In the genomic region with DNA sequence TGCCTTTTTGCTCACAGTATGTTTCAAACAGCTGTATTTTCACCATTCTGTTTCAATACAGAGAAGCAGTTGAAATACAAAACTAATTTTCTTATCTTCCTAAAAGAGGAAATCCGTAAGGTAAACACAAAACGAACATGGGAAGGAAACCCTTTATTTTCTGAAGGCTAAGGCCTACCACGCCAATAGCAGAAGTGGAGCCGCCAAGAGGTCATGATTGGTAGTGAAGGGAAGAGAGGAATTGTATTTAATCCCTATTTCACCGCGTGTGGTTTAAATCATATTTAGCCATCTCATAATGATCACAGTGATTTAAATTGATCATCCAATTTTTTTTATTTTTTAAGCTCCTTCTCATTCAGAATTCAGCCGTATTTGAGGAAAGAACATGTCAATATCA, we compare ENCODE assay signal across 12 cellular contexts.
DNase-seq lines count a peak whose midpoint lies in the region; FAIRE-seq and TF ChIP-seq lines count a peak whose summit lies in the region.
"Had no signal": no experiment of that assay in that cellular context is flagged by ENCODE, and none has a peak within 500 bp of the region (broad histone marks: within the 10 kb centered on the region; RNA-seq: fewer than 3 reads in every experiment).

No MANE protein-coding gene starts in this region.

- no TSS peak for BruUV-seq in endothelial cell of umbilical vein (replicated peaks; lab: Mats Ljungman, UMichigan)

- H3K4me3 ChIP-seq in endothelial cell of umbilical vein (replicated peaks in 1 of 3; ENCODE audit: insufficient read depth in 1 of 3, low read depth in 1 of 3, low read length in 3 of 3) (no peak overlapping the region), spleen (no peak overlapping the region)
- H3K4me3 ChIP-seq: ovary had no signal

- no peaks in the 10 kb centered on the region for H3K36me3 ChIP-seq in endothelial cell of umbilical vein (ENCODE audit: control insufficient read depth in 2 of 2, extremely low read depth in 1 of 2, insufficient read depth in 2 of 2, low read length in 2 of 2)
- no peaks in the 10 kb centered on the region for H3K36me3 ChIP-seq in spleen
- H3K36me3 ChIP-seq: ovary had no signal

- H3K9ac ChIP-seq in endothelial cell of umbilical vein (replicated peaks; ENCODE audit: extremely low read depth, insufficient read depth, low read length): no peak overlapping the region

- no peak overlapping the region for H2AFZ ChIP-seq in endothelial cell of umbilical vein (ENCODE audit: low read depth, low read length)

- CTCF ChIA-PET in endothelial cell of umbilical vein (lab: Charles Lee): interaction anchor here (0.9 to 4.1 kb wide), 4 partner anchors 19 to 773 kb away, joined by 3 to 21 read pairs (median 6); no protein-coding TSS in a partner anchor

- H4K20me1 ChIP-seq in endothelial cell of umbilical vein (replicated peaks; ENCODE audit: control insufficient read depth, extremely low read depth, insufficient read depth, low read length): no peaks in the 10 kb centered on the region

- POLR2A ChIA-PET in endothelial cell of umbilical vein (lab: Charles Lee): no interaction called here

- H3K27me3 ChIP-seq in endothelial cell of umbilical vein (ENCODE audit: control insufficient read depth in 2 of 2, insufficient read depth in 2 of 2, low read length in 2 of 2) (peaks cover 3 to 12% of the 10 kb centered on the region in 2 experiments), spleen (replicated peaks in 1 of 7) (no peaks in the 10 kb centered on the region)
- H3K27me3 ChIP-seq: ovary had no signal

- WGBS in spleen, 5 donors: 40 to 51% (median 48%) methylated on average over 7 of the region's 7 CpGs

- H3K9me3 ChIP-seq in endothelial cell of umbilical vein (replicated peaks; ENCODE audit: control insufficient read depth, insufficient read depth, low read length) (no peaks in the 10 kb centered on the region), spleen (no peaks in the 10 kb centered on the region)
- H3K9me3 ChIP-seq: ovary had no signal

- H3K27ac ChIP-seq in endothelial cell of umbilical vein (ENCODE audit: insufficient read depth, low read depth, low read length) (no peak overlapping the region), spleen (no peak overlapping the region)
- H3K27ac ChIP-seq: ovary had no signal

- H3K4me1 ChIP-seq in endothelial cell of umbilical vein (ENCODE audit: control insufficient read depth, extremely low read depth, insufficient read depth, low read length): no peaks in the 10 kb centered on the region
- no peaks in the 10 kb centered on the region for H3K4me1 ChIP-seq in spleen

- peak; percentile 76 for FAIRE-seq in endothelial cell of umbilical vein (lab: Jason Lieb, UNC)

- DNase-seq in NCI-H82 (lab: John Stamatoyannopoulos, UW): peak; percentile 51
- DNase-seq in NCI-H82 treated with DMSO at 0.1 percent for 48 hours (lab: John Stamatoyannopoulos, UW; ENCODE audit: unreplicated experiment): no peak
- peak; percentile 69 for DNase-seq in NCI-H2171 treated with DMSO at 0.1 percent for 48 hours (lab: John Stamatoyannopoulos, UW)
- peak; percentile 10 for DNase-seq in endothelial cell of umbilical vein (ENCODE audit: low read depth, low spot score)
- DNase-seq in spleen: no peak
- DNase-seq in CD1c-positive myeloid dendritic cell (ENCODE audit: extremely low spot score): no peak
- no peak for DNase-seq in GM19238 (ENCODE audit: insufficient read length, low spot score)
- no peak for DNase-seq in superior temporal gyrus (ENCODE audit: extremely low spot score)
- DNase-seq: activated naive CD8-positive, alpha-beta T cell treated with anti-CD3 and anti-CD28 coated beads, Interleukin-2, amount 50 U/mL, for 24 hours; CD4-positive, CD25-positive, alpha-beta regulatory T cell; NCI-H2029; ovary had no signal

- no peaks in the 10 kb centered on the region for H3K79me2 ChIP-seq in endothelial cell of umbilical vein (ENCODE audit: control insufficient read depth, insufficient read depth, low read length)

- H3K4me2 ChIP-seq in endothelial cell of umbilical vein (ENCODE audit: insufficient read depth, low read length): no peak overlapping the region

- H3K9me1 ChIP-seq in endothelial cell of umbilical vein (replicated peaks; ENCODE audit: control insufficient read depth, extremely low read depth, insufficient read depth, low read length): no peaks in the 10 kb centered on the region

- TF ChIP-seq CTCF in endothelial cell of umbilical vein (IDR thresholded peaks at IDR 0.05; ENCODE audit: extremely low read depth in 1 of 2, insufficient read depth in 1 of 2, low read depth in 1 of 2, low read length in 2 of 2): peak; percentile 23 to 41
- TF ChIP-seq CTCF in spleen (IDR thresholded peaks at IDR 0.05 in 8 of 11, conservative IDR thresholded peaks at IDR 0.05 in 3 of 11): peak in 6 of 11 experiments; percentile 15 to 37 (median 24)

- TF ChIP-seq POLR2A in endothelial cell of umbilical vein (IDR thresholded peaks at IDR 0.05; ENCODE audit: low read depth, low read length) (no peak), spleen (IDR thresholded peaks at IDR 0.05) (no peak)

- dilution Hi-C loops in endothelial cell of umbilical vein (cut with MboI; ENCODE audit: extremely low pct_ligation_motif_present, low sequenced_read_pairs): no loop called here

- intact Hi-C loops in endothelial cell of umbilical vein (cut with micrococcal nuclease): no loop called here
- intact Hi-C loops in spleen (cut with DNase I; ENCODE audit: low total_unique reads): no loop called here

TF ChIP-seq in endothelial cell of umbilical vein, 7 proteins besides CTCF, POLR2A, EP300 and RAD21:
- TF ChIP-seq POLR2AphosphoS5 (IDR thresholded peaks at IDR 0.05; ENCODE audit: insufficient read depth, low read depth, low read length) (no peak), GATA2 (IDR thresholded peaks at IDR 0.05; ENCODE audit: insufficient read depth, insufficient read length, low read depth, low read length) (no peak), MYC (IDR thresholded peaks at IDR 0.05; ENCODE audit: low read depth, low read length) (no peak), EZH2 (IDR thresholded peaks at IDR 0.05; ENCODE audit: borderline replicate concordance, low read depth, low read length, severe bottlenecking) (no peak), JUN (IDR thresholded peaks at IDR 0.05; ENCODE audit: borderline replicate concordance, insufficient read depth, insufficient read length, low read depth) (no peak), FOS (IDR thresholded peaks at IDR 0.05; ENCODE audit: borderline replicate concordance, insufficient read depth, low read length) (no peak)
- TF ChIP-seq, protein P1, sequence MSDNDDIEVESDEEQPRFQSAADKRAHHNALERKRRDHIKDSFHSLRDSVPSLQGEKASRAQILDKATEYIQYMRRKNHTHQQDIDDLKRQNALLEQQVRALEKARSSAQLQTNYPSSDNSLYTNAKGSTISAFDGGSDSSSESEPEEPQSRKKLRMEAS (IDR thresholded peaks at IDR 0.05; ENCODE audit: insufficient read depth, insufficient read length): no peak

Comparison
In these comparisons a context has a peak if more than half of its experiments do, and no peak if none do; other contexts are left out.
1. DNase-seq: peak in NCI-H82 (single experiment), NCI-H2171 treated with DMSO at 0.1 percent for 48 hours (single experiment) and endothelial cell of umbilical vein (single experiment); none in NCI-H82 treated with DMSO at 0.1 percent for 48 hours (single experiment), spleen (single experiment), CD1c-positive myeloid dendritic cell (single experiment), GM19238 (single experiment) and superior temporal gyrus (single experiment).